8 cellular contexts compared by ENCODE assay signal in the genomic region with DNA sequence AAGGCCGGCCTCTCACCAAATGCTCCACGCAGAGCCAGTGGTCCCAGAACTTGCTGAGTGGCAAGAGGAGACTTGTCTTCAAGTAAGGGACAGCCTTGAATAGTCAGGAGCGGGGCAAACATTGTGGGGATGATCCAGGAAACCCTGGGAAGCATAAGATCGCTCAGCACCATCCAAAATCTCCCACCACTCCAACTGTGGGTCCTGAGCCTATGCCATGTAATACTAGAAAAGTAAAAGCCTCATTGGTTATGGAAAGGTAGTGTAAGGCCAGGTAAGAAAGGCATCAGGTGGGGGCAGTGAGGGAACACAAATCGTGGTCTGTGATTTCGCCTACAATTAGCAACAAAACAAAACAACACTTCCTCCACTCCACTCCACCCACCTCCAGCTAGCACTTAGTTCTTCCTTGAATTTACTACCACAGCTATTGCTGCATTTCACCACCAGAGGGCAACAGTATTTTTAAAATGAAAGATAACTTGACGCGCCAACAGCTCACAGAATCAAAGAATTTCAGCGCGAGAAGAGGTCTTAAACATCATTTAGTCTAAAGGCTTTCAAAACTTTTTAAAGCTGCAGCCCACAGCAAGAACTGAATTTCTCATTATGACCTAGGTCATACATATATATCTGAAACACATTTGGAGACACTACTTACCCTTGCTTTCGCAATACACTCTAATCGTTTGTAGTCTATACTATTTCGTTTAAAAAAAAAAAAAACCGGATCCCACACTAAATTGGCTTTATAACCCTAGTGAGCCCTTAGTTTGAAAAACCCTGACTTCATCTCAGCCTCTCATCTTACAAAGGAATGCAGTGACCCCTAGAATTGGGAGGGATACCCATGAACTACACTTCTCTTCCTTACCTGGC. TPM values are rescaled to one million over a fixed set of nuclear protein-coding genes. Genes with fewer than 3 reads are reported as not detected.
A peak's percentile ranks its signal among the peaks of the same experiment; 100 is the strongest.
DNase-seq lines count a peak whose midpoint lies in the region; ATAC-seq and TF ChIP-seq lines count a peak whose summit lies in the region.

No MANE protein-coding gene starts in this region.

- ATAC-seq in GM21619 (IDR thresholded peaks at IDR 0.05; ENCODE audit: unreplicated experiment) (peak; percentile 59), IMR-90 (ENCODE audit: low read depth) (peak; percentile 12; the same call in 1 of the 2 replicates), heart left ventricle (peak in 1 of 4 donors; percentile 45)
- no peak for ATAC-seq in activated naive CD8-positive, alpha-beta T cell treated with anti-CD3 and anti-CD28 coated beads, Interleukin-2, amount 50 U/mL, for 24 hours

- H3K9ac ChIP-seq in IMR-90 (ENCODE audit: low read depth, low read length) = peak overlapping the region; percentile 64

- H3K4ac ChIP-seq in IMR-90 (ENCODE audit: low read depth, low read length) = peak overlapping the region; percentile 93

- H3K14ac ChIP-seq in IMR-90 (replicated peaks; ENCODE audit: low read depth, low read length) = peak overlapping the region; percentile 67; the same call in 1 of the 2 replicates

- WGBS in IMR-90 (ENCODE audit: extremely low coverage in 2 of 2, insufficient read length in 1 of 2), 2 experiments = 3% methylated on average over 6 of the region's 14 CpGs; no CpG with 5 or more reads in 1 of the 2 experiments
- 43 to 45% (median 44%) methylated on average over 14 of the region's 14 CpGs for WGBS in heart left ventricle, 4 donors

- H2BK20ac ChIP-seq in IMR-90 (ENCODE audit: low read depth, low read length) = peak overlapping the region; percentile 95

- H3K27me3 ChIP-seq in IMR-90 (ENCODE audit: control insufficient read depth, insufficient read depth, low read length) (no peaks in the 10 kb centered on the region), Peyer's patch (no peaks in the 10 kb centered on the region), heart left ventricle (no peaks in the 10 kb centered on the region)

- H3K4me1 ChIP-seq in IMR-90 (ENCODE audit: control insufficient read depth, insufficient read depth, low read length) (peaks cover 43% of the 10 kb centered on the region), Peyer's patch (peaks cover 0 to 65% (median 19%) of the 10 kb centered on the region in 4 donors), heart left ventricle (peaks cover 0 to 65% (median 28%) of the 10 kb centered on the region in 12 donors)

- peak overlapping the region; percentile 89 for H2BK120ac ChIP-seq in IMR-90 (ENCODE audit: low read depth, low read length)

- peak overlapping the region; percentile 57 for H3K23ac ChIP-seq in IMR-90 (ENCODE audit: low read depth, low read length)

- H2BK5ac ChIP-seq in IMR-90 (ENCODE audit: low read depth, low read length, poor library complexity, severe bottlenecking) = peak overlapping the region; percentile 59

- H2AK5ac ChIP-seq in IMR-90 (ENCODE audit: low read depth, low read length) = peak overlapping the region; percentile 96

- TF ChIP-seq POLR2A in IMR-90 (IDR thresholded peaks at IDR 0.05; ENCODE audit: low read depth, low read length) = no peak
- TF ChIP-seq POLR2A in Peyer's patch (IDR thresholded peaks at IDR 0.05) = no peak
- no peak for TF ChIP-seq POLR2A in heart left ventricle (IDR thresholded peaks at IDR 0.05)

- H3K36me3 ChIP-seq in IMR-90 (ENCODE audit: control insufficient read depth, insufficient read depth, low read length) (no peaks in the 10 kb centered on the region), Peyer's patch (no peaks in the 10 kb centered on the region), heart left ventricle (no peaks in the 10 kb centered on the region)

- H2AK9ac ChIP-seq in IMR-90 (replicated peaks; ENCODE audit: low read depth, low read length, poor library complexity) = peak overlapping the region; percentile 93

- TF ChIP-seq RAD21 in IMR-90 (IDR thresholded peaks at IDR 0.05; ENCODE audit: low read length) = peak; percentile 77

- H2BK15ac ChIP-seq in IMR-90 (ENCODE audit: low read depth, low read length) = peak overlapping the region; percentile 74; the same call in 2 of the 3 replicates

- H3K27ac ChIP-seq in IMR-90 (ENCODE audit: insufficient read depth, low read length) = peak overlapping the region; percentile 84
- peak overlapping the region; percentile 11 to 83 (median 38) for H3K27ac ChIP-seq in Peyer's patch
- peak overlapping the region in 3 of 12 donors; percentile 7 to 48 (median 28) for H3K27ac ChIP-seq in heart left ventricle

- TF ChIP-seq CTCF in IMR-90 (conservative IDR thresholded peaks at IDR 0.05; ENCODE audit: low read depth, low read length) (peak; percentile 86), Peyer's patch (IDR thresholded peaks at IDR 0.05) (peak; percentile 61 to 96 (median 90)), heart left ventricle (IDR thresholded peaks at IDR 0.05) (peak; percentile 73 to 89 (median 84))

- peaks cover 21% of the 10 kb centered on the region for H3K9me1 ChIP-seq in IMR-90 (ENCODE audit: insufficient read depth, low read length)

- peak; percentile 3 for DNase-seq in NK-92 treated with Interleukin-12 subunit alpha and Interleukin-12 subunit beta, amount 100 ng/mL, for 24 hours (lab: John Stamatoyannopoulos, UW)
- DNase-seq in NK-92 (lab: John Stamatoyannopoulos, UW; ENCODE audit: unreplicated experiment) (no peak), IMR-90 (peak; percentile 83), Peyer's patch (peak in 1 of 3 donors; percentile 70), heart left ventricle (peak in 2 of 5 donors; percentile 54 to 55), retina (peak; percentile 55)
- peak; percentile 29 for DNase-seq in activated naive CD8-positive, alpha-beta T cell treated with anti-CD3 and anti-CD28 coated beads, Interleukin-2, amount 50 U/mL, for 24 hours

- BruUV-seq in IMR-90 (replicated peaks; lab: Mats Ljungman, UMichigan) = no TSS peak

- CTCF ChIA-PET in IMR-90 (lab: Yijun Ruan, JAX) = interaction anchor here (0.5 to 4.7 kb wide), 14 partner anchors 9 to 85 kb away, joined by 3 to 51 read pairs (median 4); partner anchors contain the start of genes GFM1, LXN and MFSD1

- peak overlapping the region; percentile 98 for H4K5ac ChIP-seq in IMR-90 (ENCODE audit: low read depth, low read length)

- H3K4me3 ChIP-seq in IMR-90 (ENCODE audit: insufficient read depth, low read depth, low read length) = no peak overlapping the region
- peak overlapping the region in 1 of 4 donors; percentile 17 for H3K4me3 ChIP-seq in Peyer's patch
- peak overlapping the region in 4 of 12 donors; percentile 15 to 29 (median 20) for H3K4me3 ChIP-seq in heart left ventricle

- H3K36me3 Mint-ChIP-seq in activated naive CD8-positive, alpha-beta T cell treated with anti-CD3 and anti-CD28 coated beads, Interleukin-2, amount 50 U/mL, for 24 hours (ENCODE audit: low read depth) = peaks cover 6% of the 10 kb centered on the region

- intact Hi-C loops in IMR-90 (cut with micrococcal nuclease) (loop anchor here (1.0 to 5.0 kb wide), 5 partner anchors 42 to 535 kb away; partner anchors contain the start of gene LXN), heart left ventricle (cut with DNase I) (loop anchor here in 9 of 10 donors (1.0 to 10.0 kb wide), 6 partner anchors 40 to 73 kb away; no protein-coding TSS in a partner anchor)

- POLR2A ChIA-PET in IMR-90 (lab: Charles Lee; ENCODE audit: unreplicated experiment) = no interaction called here

- in situ Hi-C loops in IMR-90 (cut with MboI; ENCODE audit: low sequenced_read_pairs) = loop anchor here (5.0 kb wide), 1 partner anchor 65 kb away; no protein-coding TSS in a partner anchor

- H3K18ac ChIP-seq in IMR-90 (ENCODE audit: low read depth, low read length) = peak overlapping the region; percentile 95

- H3K4me3 Mint-ChIP-seq in activated naive CD8-positive, alpha-beta T cell treated with anti-CD3 and anti-CD28 coated beads, Interleukin-2, amount 50 U/mL, for 24 hours = peak overlapping the region; percentile 47

- H4K91ac ChIP-seq in IMR-90 (ENCODE audit: insufficient read depth, low read depth, low read length) = peak overlapping the region; percentile 93

- no peaks in the 10 kb centered on the region for H3K9me3 Mint-ChIP-seq in activated naive CD8-positive, alpha-beta T cell treated with anti-CD3 and anti-CD28 coated beads, Interleukin-2, amount 50 U/mL, for 24 hours

- dilution Hi-C loops in IMR-90 (cut with HindIII; ENCODE audit: low sequenced_read_pairs, unreplicated experiment) = no loop called here

- no peaks in the 10 kb centered on the region for H3K9me3 ChIP-seq in IMR-90 (ENCODE audit: control insufficient read depth, insufficient read depth, low read length)
- H3K9me3 ChIP-seq in Peyer's patch = no peaks in the 10 kb centered on the region
- no peaks in the 10 kb centered on the region for H3K9me3 ChIP-seq in heart left ventricle

- peaks cover 7% of the 10 kb centered on the region for H4K20me1 ChIP-seq in IMR-90 (ENCODE audit: insufficient read depth, low read length)

- peaks cover 11 to 30% of the 10 kb centered on the region in 2 experiments; a peak in 3 of 4 replicates for H3K79me1 ChIP-seq in IMR-90 (ENCODE audit: low read depth in 1 of 2, low read length in 2 of 2)

- peaks cover 6% of the 10 kb centered on the region for H3K27me3 Mint-ChIP-seq in activated naive CD8-positive, alpha-beta T cell treated with anti-CD3 and anti-CD28 coated beads, Interleukin-2, amount 50 U/mL, for 24 hours

- peaks cover 40% of the 10 kb centered on the region for H3K4me1 Mint-ChIP-seq in activated naive CD8-positive, alpha-beta T cell treated with anti-CD3 and anti-CD28 coated beads, Interleukin-2, amount 50 U/mL, for 24 hours

- H3K4me2 ChIP-seq in IMR-90 (ENCODE audit: low read depth, low read length) = peak overlapping the region; percentile 56

- H2AFZ ChIP-seq in IMR-90 (replicated peaks; ENCODE audit: low read length, poor library complexity) = no peak overlapping the region

- 0 out of 2 replicates have a peak overlapping the region, but pooled peaks have one; percentile 14 for H3K56ac ChIP-seq in IMR-90 (ENCODE audit: extremely low read depth, insufficient read depth, low read length)

- H3K27ac Mint-ChIP-seq in activated naive CD8-positive, alpha-beta T cell treated with anti-CD3 and anti-CD28 coated beads, Interleukin-2, amount 50 U/mL, for 24 hours = no peak overlapping the region

- H4K8ac ChIP-seq in IMR-90 (ENCODE audit: low read depth in 2 of 2, low read length in 2 of 2) = peak overlapping the region; percentile 37 to 86; a peak in 3 of 4 replicates

RNA-seq across cellular contexts. Expression of gene RARRES1, which starts 4.5 kb away (rescaled TPM):
- total RNA-seq in IMR-90 (2012; rRNA removed) = 0.90 and 1.9 TPM in 2 replicates
- polyA plus RNA-seq in IMR-90 (2012; rRNA removed) = 2.6 and 3.0 TPM in 2 replicates
- 1.9 and 11.6 TPM in 2 replicates for polyA plus RNA-seq in IMR-90 (2012; cell fraction: cytosol; rRNA removed)
- 3.8 and 4.0 TPM in 2 replicates for polyA plus RNA-seq in IMR-90 (2012; cell fraction: nucleus; rRNA removed; ENCODE audit: low replicate concordance)
- total RNA-seq in Peyer's patch = 100 to 1,000 TPM in 2 of 4 donors, 10 to 100 TPM in 2; 11.6 to 225 (median 84.9) TPM
- 10 to 100 TPM in 4 of 9 donors, 1 to 10 TPM in 4, under 1 TPM in 1; 0.63 to 69.4 (median 3.5) TPM for total RNA-seq in heart left ventricle
- polyA plus RNA-seq in heart left ventricle = 1 to 10 TPM; 3.6 to 8.9 TPM

RNA-seq across cellular contexts. Expression of gene LXN, which starts 55.3 kb away (rescaled TPM):
- total RNA-seq in IMR-90 (2012; rRNA removed) = 83.0 and 93.6 TPM in 2 replicates
- polyA plus RNA-seq in IMR-90 (2012; rRNA removed) = 134 and 155 TPM in 2 replicates
- 39.5 and 71.9 TPM in 2 replicates for polyA plus RNA-seq in IMR-90 (2012; cell fraction: cytosol; rRNA removed)
- polyA plus RNA-seq in IMR-90 (2012; cell fraction: nucleus; rRNA removed; ENCODE audit: low replicate concordance) = 16.2 and 67.7 TPM in 2 replicates
- total RNA-seq in Peyer's patch = 10 to 100 TPM; 18.2 to 33.6 (median 26.0) TPM
- 10 to 100 TPM in 2 of 9 donors, 1 to 10 TPM in 7; 2.3 to 21.8 (median 3.5) TPM for total RNA-seq in heart left ventricle
- 1 to 10 TPM; 3.3 to 5.6 TPM for polyA plus RNA-seq in heart left ventricle
